29 cellular contexts compared by ENCODE assay signal in genomic region chr12:93621986-93622385, GRCh38. TPM values are rescaled to one million over a fixed set of nuclear protein-coding genes. Genes with fewer than 3 reads are reported as not detected.
DNase-seq lines count a peak whose midpoint lies in the region; ATAC-seq and TF ChIP-seq lines count a peak whose summit lies in the region.
"Had no signal": no experiment of that assay in that cellular context is flagged by ENCODE, and none has a peak within 500 bp of the region (broad histone marks: within the 10 kb centered on the region; RNA-seq: fewer than 3 reads in every experiment).

No MANE protein-coding gene starts in this region.

- no peak overlapping the region for H3K4ac ChIP-seq in trophoblast cell (ENCODE audit: low read depth, low read length)

- H2AK5ac ChIP-seq in trophoblast cell (ENCODE audit: low read length): no peak overlapping the region

- H2BK5ac ChIP-seq in trophoblast cell (ENCODE audit: low read depth, low read length, poor library complexity): no peak overlapping the region

- no peak overlapping the region for H3K4me3 Mint-ChIP-seq in activated CD4-positive, alpha-beta T cell treated with anti-CD3 and anti-CD28 coated beads, Interleukin-2, amount 10 ng/mL, durations not matched to agents 7 days and 5 days
- no peak overlapping the region for H3K4me3 Mint-ChIP-seq in T-helper 17 cell
- H3K4me3 Mint-ChIP-seq: activated CD8-positive, alpha-beta memory T cell treated with anti-CD3 and anti-CD28 coated beads, Interleukin-2, amount 10 ng/mL, durations not matched to agents 7 days and 5 days; effector memory CD8-positive, alpha-beta T cell; GM23338; naive thymus-derived CD4-positive, alpha-beta T cell had no signal

- WGBS in esophagus muscularis mucosa: 89% methylated on average over 2 of the region's 2 CpGs
- WGBS in trophoblast cell (ENCODE audit: extremely low coverage, insufficient coverage, insufficient read length): no CpG with 5 or more reads among the region's 2 CpGs

- TF ChIP-seq EP300 in esophagus muscularis mucosa (IDR thresholded peaks at IDR 0.05): no peak

- no peaks in the 10 kb centered on the region for H3K79me2 ChIP-seq in trophoblast cell (ENCODE audit: control insufficient read depth, insufficient read depth, low read length, poor library complexity)

- no peak overlapping the region for H3K4me2 ChIP-seq in trophoblast cell (ENCODE audit: low read length)
- H3K4me2 ChIP-seq: GM23338 had no signal

- no peak overlapping the region for H3K18ac ChIP-seq in trophoblast cell (ENCODE audit: low read length)

- ATAC-seq in HG02763 (IDR thresholded peaks at IDR 0.05; ENCODE audit: unreplicated experiment): no peak
- no peak for ATAC-seq in T-helper 17 cell
- ATAC-seq: activated CD8-positive, alpha-beta memory T cell treated with anti-CD3 and anti-CD28 coated beads, Interleukin-2, amount 10 ng/mL, durations not matched to agents 7 days and 5 days; effector memory CD8-positive, alpha-beta T cell; GM23338; naive thymus-derived CD4-positive, alpha-beta T cell; psoas muscle; sciatic nerve had no signal

- H3K4me1 ChIP-seq in esophagus muscularis mucosa: peaks cover 0 to 5% (median 0%) of the 10 kb centered on the region in 4 donors
- no peaks in the 10 kb centered on the region for H3K4me1 ChIP-seq in trophoblast cell (ENCODE audit: control insufficient read depth in 1 of 2, insufficient read depth in 2 of 2, low read length in 2 of 2)
- H3K4me1 ChIP-seq: breast epithelium, colonic mucosa, tibial nerve had no signal

- H3K36me3 ChIP-seq in esophagus muscularis mucosa (no peaks in the 10 kb centered on the region), trophoblast cell (ENCODE audit: control insufficient read depth in 1 of 2, insufficient read depth in 2 of 2, low read length in 2 of 2) (no peaks in the 10 kb centered on the region)
- H3K36me3 ChIP-seq: breast epithelium, colonic mucosa, tibial nerve had no signal

- H2AFZ ChIP-seq in trophoblast cell (ENCODE audit: insufficient read depth, low read length, poor library complexity): no peak overlapping the region
- H2AFZ ChIP-seq: GM23338 had no signal

- no peak overlapping the region for H2BK12ac ChIP-seq in trophoblast cell (ENCODE audit: low read length)

- no peak overlapping the region for H4K8ac ChIP-seq in trophoblast cell (ENCODE audit: low read depth, low read length)

- DNase-seq in GM03348 (ENCODE audit: low spot score) (peak; percentile 15), amniotic epithelial cell (ENCODE audit: low read depth) (peak; percentile 45), esophagus muscularis mucosa (ENCODE audit: extremely low spot score) (peak; percentile 70), trophoblast cell (peak; percentile 7 to 49), SHP77 (lab: John Stamatoyannopoulos, UW) (no peak), T-helper 17 cell (no peak)
- DNase-seq in activated CD4-positive, alpha-beta T cell treated with anti-CD3 and anti-CD28 coated beads, Interleukin-2, amount 10 ng/mL, durations not matched to agents 7 days and 5 days: no peak
- DNase-seq: activated CD4-positive, alpha-beta T cell treated with anti-CD3 and anti-CD28 coated beads, Interleukin-2, amount 50 U/mL, for 4 hours; activated CD8-positive, alpha-beta memory T cell treated with anti-CD3 and anti-CD28 coated beads, Interleukin-2, amount 10 ng/mL, durations not matched to agents 7 days and 5 days; activated T-cell treated with anti-CD3 and anti-CD28 coated beads, Interleukin-2, amount 50 U/mL, for 48 hours; C1 segment of cervical spinal cord; colonic mucosa; effector memory CD8-positive, alpha-beta T cell; erythroblast; kidney glomerular epithelial cell; midbrain; naive thymus-derived CD4-positive, alpha-beta T cell; NCI-H1105; NCI-H187 treated with DMSO at 0.1 percent for 48 hours; NCI-H2171; NCI-H510A; psoas muscle; stimulated activated CD4-positive, alpha-beta T cell treated with anti-CD3 and anti-CD28 coated beads, Interleukin-4, amount 100 ng/mL, for 24 hours; T-helper 2 cell had no signal

- no peak overlapping the region for H3K14ac ChIP-seq in trophoblast cell (ENCODE audit: low read length)

- no peak overlapping the region for H3K27ac Mint-ChIP-seq in activated CD4-positive, alpha-beta T cell treated with anti-CD3 and anti-CD28 coated beads, Interleukin-2, amount 10 ng/mL, durations not matched to agents 7 days and 5 days
- H3K27ac Mint-ChIP-seq in T-helper 17 cell: no peak overlapping the region
- H3K27ac Mint-ChIP-seq: activated CD8-positive, alpha-beta memory T cell treated with anti-CD3 and anti-CD28 coated beads, Interleukin-2, amount 10 ng/mL, durations not matched to agents 7 days and 5 days; effector memory CD8-positive, alpha-beta T cell; GM23338; naive thymus-derived CD4-positive, alpha-beta T cell had no signal

- no peak for TF ChIP-seq CTCF in esophagus muscularis mucosa (IDR thresholded peaks at IDR 0.05)

- no peak overlapping the region for H4K91ac ChIP-seq in trophoblast cell (ENCODE audit: low read depth, low read length)

- POLR2A ChIA-PET in activated CD4-positive, alpha-beta T cell treated with anti-CD3 and anti-CD28 coated beads, Interleukin-2, amount 10 ng/mL, durations not matched to agents 7 days and 5 days (lab: Charles Lee): no interaction called here

- H3K27me3 ChIP-seq in esophagus muscularis mucosa: no peaks in the 10 kb centered on the region
- H3K27me3 ChIP-seq in trophoblast cell (ENCODE audit: insufficient read depth, low read length): no peaks in the 10 kb centered on the region
- H3K27me3 ChIP-seq: breast epithelium, colonic mucosa, tibial nerve had no signal

- H3K9me3 Mint-ChIP-seq in activated CD4-positive, alpha-beta T cell treated with anti-CD3 and anti-CD28 coated beads, Interleukin-2, amount 10 ng/mL, durations not matched to agents 7 days and 5 days: no peaks in the 10 kb centered on the region
- H3K9me3 Mint-ChIP-seq: effector memory CD8-positive, alpha-beta T cell had no signal

- no peaks in the 10 kb centered on the region for H3K27me3 Mint-ChIP-seq in activated CD4-positive, alpha-beta T cell treated with anti-CD3 and anti-CD28 coated beads, Interleukin-2, amount 10 ng/mL, durations not matched to agents 7 days and 5 days
- H3K27me3 Mint-ChIP-seq in T-helper 17 cell: no peaks in the 10 kb centered on the region
- H3K27me3 Mint-ChIP-seq: activated CD8-positive, alpha-beta memory T cell treated with anti-CD3 and anti-CD28 coated beads, Interleukin-2, amount 10 ng/mL, durations not matched to agents 7 days and 5 days; naive thymus-derived CD4-positive, alpha-beta T cell had no signal

- no peaks in the 10 kb centered on the region for H3K79me1 ChIP-seq in trophoblast cell (ENCODE audit: low read length)

- H4K12ac ChIP-seq in trophoblast cell (ENCODE audit: low read depth, low read length): no peak overlapping the region

- H3K4me3 ChIP-seq in esophagus muscularis mucosa: no peak overlapping the region
- no peak overlapping the region for H3K4me3 ChIP-seq in trophoblast cell (ENCODE audit: low read depth, low read length)
- H3K4me3 ChIP-seq: breast epithelium, colonic mucosa, GM23338, psoas muscle, tibial nerve had no signal

- H3K27ac ChIP-seq in esophagus muscularis mucosa (replicated peaks in 1 of 4) (no peak overlapping the region), trophoblast cell (ENCODE audit: low read depth, low read length) (no peak overlapping the region)
- H3K27ac ChIP-seq: breast epithelium, colonic mucosa, psoas muscle, tibial nerve had no signal

- no peak overlapping the region for H3K9ac ChIP-seq in trophoblast cell (ENCODE audit: low read length)

- no peak for TF ChIP-seq POLR2A in esophagus muscularis mucosa (IDR thresholded peaks at IDR 0.05; ENCODE audit: low read depth)

- CTCF ChIA-PET in activated CD4-positive, alpha-beta T cell treated with anti-CD3 and anti-CD28 coated beads, Interleukin-2, amount 10 ng/mL, durations not matched to agents 7 days and 5 days (lab: Charles Lee): no interaction called here

- no peaks in the 10 kb centered on the region for H3K4me1 Mint-ChIP-seq in activated CD4-positive, alpha-beta T cell treated with anti-CD3 and anti-CD28 coated beads, Interleukin-2, amount 10 ng/mL, durations not matched to agents 7 days and 5 days
- H3K4me1 Mint-ChIP-seq in T-helper 17 cell: no peaks in the 10 kb centered on the region
- H3K4me1 Mint-ChIP-seq: naive thymus-derived CD4-positive, alpha-beta T cell had no signal

- H3K36me3 Mint-ChIP-seq in activated CD4-positive, alpha-beta T cell treated with anti-CD3 and anti-CD28 coated beads, Interleukin-2, amount 10 ng/mL, durations not matched to agents 7 days and 5 days (ENCODE audit: low read depth): no peaks in the 10 kb centered on the region
- no peaks in the 10 kb centered on the region for H3K36me3 Mint-ChIP-seq in T-helper 17 cell (ENCODE audit: low read depth)
- H3K36me3 Mint-ChIP-seq: activated CD8-positive, alpha-beta memory T cell treated with anti-CD3 and anti-CD28 coated beads, Interleukin-2, amount 10 ng/mL, durations not matched to agents 7 days and 5 days had no signal

- intact Hi-C loops in esophagus muscularis mucosa (cut with DNase I): no loop called here

- H3K23ac ChIP-seq in trophoblast cell (ENCODE audit: low read length): no peak overlapping the region

- H3K9me3 ChIP-seq in esophagus muscularis mucosa: no peaks in the 10 kb centered on the region
- peaks cover 1% of the 10 kb centered on the region for H3K9me3 ChIP-seq in trophoblast cell (ENCODE audit: insufficient read depth, low read depth, low read length)
- H3K9me3 ChIP-seq in T-helper 17 cell (ENCODE audit: control insufficient read depth, low read length, poor library complexity, severe bottlenecking): no peaks in the 10 kb centered on the region
- H3K9me3 ChIP-seq: breast epithelium, colonic mucosa, psoas muscle, tibial nerve had no signal

- H2BK120ac ChIP-seq in trophoblast cell (ENCODE audit: insufficient read depth, low read length, poor library complexity): no peak overlapping the region

RNA-seq across cellular contexts. Expression of gene SOCS2, which starts 49.5 kb away (rescaled TPM):
- total RNA-seq in esophagus muscularis mucosa (10 to 100 TPM; 10.4 to 46.7 (median 26.5) TPM), T-helper 17 cell (10 to 100 TPM; 24.3 to 37.7 TPM)
- polyA plus RNA-seq in trophoblast cell (2013): 13.0 and 14.5 TPM in 2 replicates
- total RNA-seq in activated CD4-positive, alpha-beta T cell treated with anti-CD3 and anti-CD28 coated beads, Interleukin-2, amount 10 ng/mL, durations not matched to agents 7 days and 5 days: 10 to 100 TPM; 28.0 to 31.6 TPM

RNA-seq across cellular contexts. Expression of gene CRADD, which starts 55.2 kb away (rescaled TPM):
- 10 to 100 TPM; 23.5 to 35.3 (median 26.1) TPM for total RNA-seq in esophagus muscularis mucosa
- polyA plus RNA-seq in trophoblast cell (2013): 5.7 and 6.0 TPM in 2 replicates
- 10 to 100 TPM in 1 of 2 experiments, 1 to 10 TPM in 1; 9.7 to 12.6 TPM for total RNA-seq in activated CD4-positive, alpha-beta T cell treated with anti-CD3 and anti-CD28 coated beads, Interleukin-2, amount 10 ng/mL, durations not matched to agents 7 days and 5 days
- total RNA-seq in T-helper 17 cell: 10 to 100 TPM; 13.0 to 14.4 TPM

Comparison
In these comparisons a context has a peak if more than half of its experiments do, and no peak if none do; other contexts are left out.
1. DNase-seq: peak in GM03348 (single experiment), amniotic epithelial cell (single experiment), esophagus muscularis mucosa (single experiment) and trophoblast cell (2 of 2); none in SHP77 (0 of 2), activated CD4-positive, alpha-beta T cell treated with anti-CD3 and anti-CD28 coated beads, Interleukin-2, amount 10 ng/mL, durations not matched to agents 7 days and 5 days (single experiment) and T-helper 17 cell (0 of 3).